In genomic region chr7:13981070-13981469, GRCh38 we compare ENCODE assay signal across 8 cellular contexts. TPM values are rescaled to one million over a fixed set of nuclear protein-coding genes. Genes with fewer than 3 reads are reported as not detected.
DNase-seq lines count a peak whose midpoint lies in the region; ATAC-seq and TF ChIP-seq lines count a peak whose summit lies in the region.

No MANE protein-coding gene starts in this region.

- DNase-seq in GM04503 (ENCODE audit: low read depth) (peak; percentile 92), RWPE2 (ENCODE audit: low spot score) (no peak), fibroblast of peridontal ligament (ENCODE audit: extremely low read depth) (peak; percentile 99), progenitor cell of endocrine pancreas (ENCODE audit: low spot score, unreplicated experiment) (no peak), testis (no peak)
- DNase-seq in stimulated activated naive CD4-positive, alpha-beta T cell (lab: John Stamatoyannopoulos, UW), result no peak
- DNase-seq in stimulated activated CD4-positive, alpha-beta T cell treated with anti-CD3 and anti-CD28 coated beads, Interleukin-12 subunit alpha, Interleukin-12 subunit beta, amount 100 ng/mL, for 4 hours, result no peak

- H3K27ac ChIP-seq in RWPE2 (ENCODE audit: poor library complexity, severe bottlenecking) (no peak overlapping the region), testis (no peak overlapping the region)

- TF ChIP-seq CTCF in RWPE2 (IDR thresholded peaks at IDR 0.05; ENCODE audit: poor library complexity, severe bottlenecking), result no peak
- TF ChIP-seq CTCF in progenitor cell of endocrine pancreas (IDR thresholded peaks at IDR 0.05; ENCODE audit: unreplicated experiment), result no peak
- TF ChIP-seq CTCF in testis (IDR thresholded peaks at IDR 0.05), result no peak

- no peak for TF ChIP-seq POLR2A in testis (IDR thresholded peaks at IDR 0.05)

- no peak overlapping the region for H3K4me3 Mint-ChIP-seq in progenitor cell of endocrine pancreas (ENCODE audit: low read depth)

- H3K9me3 Mint-ChIP-seq in progenitor cell of endocrine pancreas (ENCODE audit: low read depth), result no peaks in the 10 kb centered on the region

- H3K27ac Mint-ChIP-seq in progenitor cell of endocrine pancreas, result peak overlapping the region; percentile 77

- H3K36me3 ChIP-seq in RWPE2 (ENCODE audit: low read depth) (no peaks in the 10 kb centered on the region), testis (ENCODE audit: low read depth, missing control alignments) (no peaks in the 10 kb centered on the region)

- H3K27me3 ChIP-seq in RWPE2 (ENCODE audit: insufficient read depth, poor library complexity, severe bottlenecking), result no peaks in the 10 kb centered on the region
- H3K27me3 ChIP-seq in testis, result no peaks in the 10 kb centered on the region

- no peak overlapping the region for H3K4me3 ChIP-seq in RWPE2 (ENCODE audit: severe bottlenecking)
- no peak overlapping the region for H3K4me3 ChIP-seq in testis

- no peaks in the 10 kb centered on the region for H3K9me3 ChIP-seq in RWPE2 (ENCODE audit: severe bottlenecking)
- no peaks in the 10 kb centered on the region for H3K9me3 ChIP-seq in testis

- H3K4me1 ChIP-seq in RWPE2 (ENCODE audit: insufficient read depth, poor library complexity, severe bottlenecking), result peaks cover 26% of the 10 kb centered on the region
- H3K4me1 ChIP-seq in testis, result no peaks in the 10 kb centered on the region

- intact Hi-C loops in testis (cut with DNase I; ENCODE audit: low total_unique reads), result no loop called here

- H3K36me3 Mint-ChIP-seq in progenitor cell of endocrine pancreas (ENCODE audit: insufficient read depth), result peaks cover 3% of the 10 kb centered on the region

- WGBS in testis, 2 donors, result 13 to 22% methylated on average over 3 of the region's 3 CpGs

- peaks cover 28% of the 10 kb centered on the region for H3K4me1 Mint-ChIP-seq in progenitor cell of endocrine pancreas (ENCODE audit: low read depth)

- H3K27me3 Mint-ChIP-seq in progenitor cell of endocrine pancreas, result no peaks in the 10 kb centered on the region

- ATAC-seq in RWPE2 (ENCODE audit: low read depth) (peak; percentile 100), HG02981 (IDR thresholded peaks at IDR 0.05; ENCODE audit: unreplicated experiment) (no peak)

RNA-seq across cellular contexts. Expression of gene ETV1, which starts 8.4 kb away (rescaled TPM):
- 25.2 and 27.3 TPM in 2 replicates for total RNA-seq in progenitor cell of endocrine pancreas
- 10 to 100 TPM; 11.4 to 13.9 TPM for total RNA-seq in testis
- polyA plus RNA-seq in testis (ENCODE audit: insufficient read depth, low read depth, low replicate concordance), result 16.4 TPM

Comparison
In these comparisons a context has a peak if more than half of its experiments do, and no peak if none do; other contexts are left out.
1. DNase-seq: peak in GM04503 (single experiment) and fibroblast of peridontal ligament (single experiment); none in RWPE2 (single experiment), progenitor cell of endocrine pancreas (single experiment), testis (single experiment), stimulated activated naive CD4-positive, alpha-beta T cell (0 of 6) and stimulated activated CD4-positive, alpha-beta T cell treated with anti-CD3 and anti-CD28 coated beads, Interleukin-12 subunit alpha, Interleukin-12 subunit beta, amount 100 ng/mL, for 4 hours (single experiment).